ENCODE assay signal across 1 cellular context in genomic region chr14:100020623-100021022, GRCh38.
TF ChIP-seq lines count a peak whose summit lies in the region.

No MANE protein-coding gene starts in this region.

TF ChIP-seq in HepG2, 621 proteins besides CTCF, POLR2A, EP300 and RAD21 (continued from another document):
- no peak for TF ChIP-seq ZNF687 (CRISPR knock-in tag; IDR thresholded peaks at IDR 0.05)
- TF ChIP-seq MAFK (conservative IDR thresholded peaks at IDR 0.05 in 1 of 2, IDR thresholded peaks at IDR 0.05 in 1 of 2; ENCODE audit: low read length in 2 of 2), result no peak
- no peak for TF ChIP-seq SETDB1 (CRISPR knock-in tag; IDR thresholded peaks at IDR 0.05; ENCODE audit: borderline replicate concordance)
- TF ChIP-seq DMAP1 (CRISPR knock-in tag; IDR thresholded peaks at IDR 0.05), result no peak
- TF ChIP-seq ZNF460 (CRISPR knock-in tag; IDR thresholded peaks at IDR 0.05; ENCODE audit: borderline replicate concordance), result no peak
- no peak for TF ChIP-seq DNMT3B (CRISPR knock-in tag; conservative IDR thresholded peaks at IDR 0.05)
- TF ChIP-seq KDM5A (IDR thresholded peaks at IDR 0.05; ENCODE audit: borderline replicate concordance, low read length), result no peak
- peak; percentile 66 for TF ChIP-seq RARA (CRISPR knock-in tag; IDR thresholded peaks at IDR 0.05)
- TF ChIP-seq MIER3 (CRISPR knock-in tag; IDR thresholded peaks at IDR 0.05; ENCODE audit: borderline replicate concordance), result no peak
- TF ChIP-seq PBX3 (CRISPR knock-in tag; IDR thresholded peaks at IDR 0.05; ENCODE audit: borderline replicate concordance), result no peak
- TF ChIP-seq ZNF747 (CRISPR knock-in tag; IDR thresholded peaks at IDR 0.05; ENCODE audit: borderline replicate concordance), result no peak
- no peak for TF ChIP-seq ZNF260 (CRISPR knock-in tag; IDR thresholded peaks at IDR 0.05; ENCODE audit: borderline replicate concordance, low read depth)
- no peak for TF ChIP-seq KLF16 (CRISPR knock-in tag; IDR thresholded peaks at IDR 0.05)
- no peak for TF ChIP-seq ZNF446 (CRISPR knock-in tag; IDR thresholded peaks at IDR 0.05)
- TF ChIP-seq ZNF18 (CRISPR knock-in tag; IDR thresholded peaks at IDR 0.05; ENCODE audit: insufficient replicate concordance), result no peak
- TF ChIP-seq ATAD3A (CRISPR knock-in tag; IDR thresholded peaks at IDR 0.05), result no peak
- no peak for TF ChIP-seq ATF4 (CRISPR knock-in tag; IDR thresholded peaks at IDR 0.05)
- no peak for TF ChIP-seq ZNF629 (CRISPR knock-in tag; conservative IDR thresholded peaks at IDR 0.05)
- no peak for TF ChIP-seq ZFP36L1 (CRISPR knock-in tag; IDR thresholded peaks at IDR 0.05)
- TF ChIP-seq ZNF512 (CRISPR knock-in tag; IDR thresholded peaks at IDR 0.05), result no peak
- TF ChIP-seq ZNF432 (CRISPR knock-in tag; IDR thresholded peaks at IDR 0.05; ENCODE audit: borderline replicate concordance), result no peak
- TF ChIP-seq ZBTB43 (CRISPR knock-in tag; conservative IDR thresholded peaks at IDR 0.05), result no peak
- TF ChIP-seq PHB2 (IDR thresholded peaks at IDR 0.05; ENCODE audit: partially characterized antibody), result no peak
- TF ChIP-seq ARID5B (CRISPR knock-in tag; IDR thresholded peaks at IDR 0.05), result peak; percentile 50; the same call in 1 of the 2 replicates
- TF ChIP-seq TRAFD1 (CRISPR knock-in tag; IDR thresholded peaks at IDR 0.05; ENCODE audit: borderline replicate concordance), result no peak
- TF ChIP-seq NR2F2 (IDR thresholded peaks at IDR 0.05; ENCODE audit: borderline replicate concordance, low read depth), result peak; percentile 54
- no peak for TF ChIP-seq GZF1 (CRISPR knock-in tag; IDR thresholded peaks at IDR 0.05)
- TF ChIP-seq ZNF703 (CRISPR knock-in tag; IDR thresholded peaks at IDR 0.05; ENCODE audit: borderline replicate concordance), result no peak
- no peak for TF ChIP-seq SNRNP70 (IDR thresholded peaks at IDR 0.05; ENCODE audit: low read depth, low read length)
- no peak for TF ChIP-seq ZBTB1 (CRISPR knock-in tag; IDR thresholded peaks at IDR 0.05; ENCODE audit: borderline replicate concordance)
- no peak for TF ChIP-seq ZNF264 (CRISPR knock-in tag; IDR thresholded peaks at IDR 0.05)
- TF ChIP-seq ZNF441 (CRISPR knock-in tag; IDR thresholded peaks at IDR 0.05; ENCODE audit: borderline replicate concordance), result no peak
- TF ChIP-seq ZNF749 (CRISPR knock-in tag; IDR thresholded peaks at IDR 0.05; ENCODE audit: borderline replicate concordance), result no peak
- no peak for TF ChIP-seq RBFOX2 (IDR thresholded peaks at IDR 0.05; ENCODE audit: low read depth, low read length)
- TF ChIP-seq SKIL (CRISPR knock-in tag; IDR thresholded peaks at IDR 0.05; ENCODE audit: borderline replicate concordance), result 0 out of 2 replicates have a peak, but pooled peaks have one; percentile 14
- no peak for TF ChIP-seq FIP1L1 (IDR thresholded peaks at IDR 0.05; ENCODE audit: borderline replicate concordance, insufficient read depth, low read depth, low read length)
- no peak for TF ChIP-seq BCL3 (CRISPR knock-in tag; IDR thresholded peaks at IDR 0.05)
